ENCODE assay signal across 19 cellular contexts in genomic region chr4:1105067-1105466, GRCh38. TPM values are rescaled to one million over a fixed set of nuclear protein-coding genes. Genes with fewer than 3 reads are reported as not detected.
A peak's percentile ranks its signal among the peaks of the same experiment; 100 is the strongest.
DNase-seq lines count a peak whose midpoint lies in the region; ATAC-seq, FAIRE-seq and TF ChIP-seq lines count a peak whose summit lies in the region.
"Had no signal": no experiment of that assay in that cellular context is flagged by ENCODE, and none has a peak within 500 bp of the region (broad histone marks: within the 10 kb centered on the region; RNA-seq: fewer than 3 reads in every experiment).

No MANE protein-coding gene starts in this region.

- H3K4me2 ChIP-seq in K562 (ENCODE audit: insufficient read depth, low read length): no peak overlapping the region
- H3K4me2 ChIP-seq: BLaER1 had no signal

- H4K20me1 ChIP-seq in K562 (replicated peaks; ENCODE audit: control insufficient read depth, insufficient read depth, low read length): no peaks in the 10 kb centered on the region
- H4K20me1 ChIP-seq: BLaER1 had no signal

- POLR2A ChIA-PET in activated CD8-positive, alpha-beta T cell treated with anti-CD3 and anti-CD28 coated beads, Interleukin-2, amount 10 ng/mL, durations not matched to agents 7 days and 5 days (lab: Charles Lee): no interaction called here
- POLR2A ChIA-PET in activated CD8-positive, alpha-beta T cell treated with anti-CD3 and anti-CD28 coated beads for 36 hours (lab: Charles Lee): no interaction called here
- POLR2A ChIA-PET in K562 (lab: Yijun Ruan, JAX): no interaction called here

- TF ChIP-seq EP300 in K562 (IDR thresholded peaks at IDR 0.05; ENCODE audit: low read length): no peak

- peak; percentile 9 for DNase-seq in activated CD8-positive, alpha-beta T cell treated with anti-CD3 and anti-CD28 coated beads, Interleukin-2, amount 10 ng/mL, durations not matched to agents 7 days and 5 days
- DNase-seq in activated CD8-positive, alpha-beta T cell treated with anti-CD3 and anti-CD28 coated beads for 36 hours: no peak
- DNase-seq in K562 (ENCODE audit: extremely low read depth in 1 of 4, low spot score in 3 of 4) (no peak), retina (peak; percentile 61), DMS 273 treated with DMSO at 0.1 percent for 48 hours (lab: John Stamatoyannopoulos, UW) (no peak), epidermal melanocyte (ENCODE audit: insufficient read length, low spot score) (no peak)
- no peak for DNase-seq in natural killer cell treated with Interleukin-12 subunit alpha and Interleukin-12 subunit beta and Interleukin-15 and Interleukin-18, amount 100 ng/mL, for 72 hours (ENCODE audit: low spot score)
- DNase-seq: 8988T; AML-193; Caco-2; CD8-positive, alpha-beta memory T cell; DMS53; GF-D8; GM23248 had no signal

- BruUV-seq in K562 (replicated peaks; lab: Mats Ljungman, UMichigan): no TSS peak

- H3K9me3 ChIP-seq in K562 (replicated peaks; ENCODE audit: control insufficient read depth, insufficient read depth, low read depth, low read length): no peaks in the 10 kb centered on the region
- H3K9me3 ChIP-seq: BLaER1, Caco-2, HAP-1 had no signal

- H3K27ac Mint-ChIP-seq in activated CD8-positive, alpha-beta T cell treated with anti-CD3 and anti-CD28 coated beads, Interleukin-2, amount 10 ng/mL, durations not matched to agents 7 days and 5 days: no peak overlapping the region
- H3K27ac Mint-ChIP-seq in activated CD8-positive, alpha-beta T cell treated with anti-CD3 and anti-CD28 coated beads for 36 hours: no peak overlapping the region
- H3K27ac Mint-ChIP-seq in natural killer cell treated with Interleukin-12 subunit alpha and Interleukin-12 subunit beta and Interleukin-15 and Interleukin-18, amount 100 ng/mL, for 72 hours: no peak overlapping the region

- intact Hi-C loops in activated CD8-positive, alpha-beta T cell treated with anti-CD3 and anti-CD28 coated beads for 36 hours (cut with micrococcal nuclease): no loop called here
- intact Hi-C loops in K562 (cut with micrococcal nuclease): no loop called here

- H3K27me3 ChIP-seq in K562 (ENCODE audit: control insufficient read depth in 2 of 2, insufficient read depth in 2 of 2, low read length in 2 of 2): peaks cover 15 to 51% of the 10 kb centered on the region in 2 experiments

- no peak for FAIRE-seq in K562 (lab: Jason Lieb, UNC)
- FAIRE-seq: GM18507 had no signal

- CTCF ChIA-PET in activated CD8-positive, alpha-beta T cell treated with anti-CD3 and anti-CD28 coated beads, Interleukin-2, amount 10 ng/mL, durations not matched to agents 7 days and 5 days (lab: Charles Lee): no interaction called here
- CTCF ChIA-PET in activated CD8-positive, alpha-beta T cell treated with anti-CD3 and anti-CD28 coated beads for 36 hours (lab: Charles Lee): no interaction called here
- CTCF ChIA-PET in K562 (lab: Yijun Ruan, JAX; ENCODE audit: low intra/inter-chr PET ratio): no interaction called here

- peaks cover 6% of the 10 kb centered on the region for H3K27me3 Mint-ChIP-seq in activated CD8-positive, alpha-beta T cell treated with anti-CD3 and anti-CD28 coated beads, Interleukin-2, amount 10 ng/mL, durations not matched to agents 7 days and 5 days (ENCODE audit: low read depth)
- peaks cover 6% of the 10 kb centered on the region for H3K27me3 Mint-ChIP-seq in activated CD8-positive, alpha-beta T cell treated with anti-CD3 and anti-CD28 coated beads for 36 hours
- H3K27me3 Mint-ChIP-seq in natural killer cell treated with Interleukin-12 subunit alpha and Interleukin-12 subunit beta and Interleukin-15 and Interleukin-18, amount 100 ng/mL, for 72 hours: peaks cover 5 to 15% of the 10 kb centered on the region in 2 donors

- TF ChIP-seq RAD21 in K562 (CRISPR knock-in tag; conservative IDR thresholded peaks at IDR 0.05 in 1 of 2, IDR thresholded peaks at IDR 0.05 in 1 of 2): no peak

- in situ Hi-C loops in K562 (cut with MboI): no loop called here

- no peak overlapping the region for H3K4me3 ChIP-seq in K562
- H3K4me3 ChIP-seq: BLaER1, GM23248, HAP-1 had no signal

- H3K4me3 Mint-ChIP-seq in activated CD8-positive, alpha-beta T cell treated with anti-CD3 and anti-CD28 coated beads, Interleukin-2, amount 10 ng/mL, durations not matched to agents 7 days and 5 days: no peak overlapping the region
- H3K4me3 Mint-ChIP-seq in activated CD8-positive, alpha-beta T cell treated with anti-CD3 and anti-CD28 coated beads for 36 hours: no peak overlapping the region
- H3K4me3 Mint-ChIP-seq in natural killer cell treated with Interleukin-12 subunit alpha and Interleukin-12 subunit beta and Interleukin-15 and Interleukin-18, amount 100 ng/mL, for 72 hours: no peak overlapping the region
- H3K4me3 Mint-ChIP-seq: CD8-positive, alpha-beta memory T cell had no signal

- no peak overlapping the region for H3K27ac ChIP-seq in K562 (ENCODE audit: extremely low read depth, low read depth, low read length)
- H3K27ac ChIP-seq: BLaER1, GM23248, HL-60 had no signal

- H3K9me3 Mint-ChIP-seq in activated CD8-positive, alpha-beta T cell treated with anti-CD3 and anti-CD28 coated beads, Interleukin-2, amount 10 ng/mL, durations not matched to agents 7 days and 5 days (ENCODE audit: insufficient read depth): no peaks in the 10 kb centered on the region
- H3K9me3 Mint-ChIP-seq in activated CD8-positive, alpha-beta T cell treated with anti-CD3 and anti-CD28 coated beads for 36 hours: no peaks in the 10 kb centered on the region
- H3K9me3 Mint-ChIP-seq in natural killer cell treated with Interleukin-12 subunit alpha and Interleukin-12 subunit beta and Interleukin-15 and Interleukin-18, amount 100 ng/mL, for 72 hours: no peaks in the 10 kb centered on the region
- H3K9me3 Mint-ChIP-seq: CD8-positive, alpha-beta memory T cell had no signal

- 3% methylated on average over 12 of the region's 12 CpGs for WGBS in K562 (ENCODE audit: insufficient coverage, low coverage, missing lambda C conversion rate)

- ATAC-seq in activated CD8-positive, alpha-beta T cell treated with anti-CD3 and anti-CD28 coated beads, Interleukin-2, amount 10 ng/mL, durations not matched to agents 7 days and 5 days: no peak
- ATAC-seq in activated CD8-positive, alpha-beta T cell treated with anti-CD3 and anti-CD28 coated beads for 36 hours: no peak
- ATAC-seq in K562 (peak; percentile 46), HG03095 (IDR thresholded peaks at IDR 0.05; ENCODE audit: unreplicated experiment) (no peak)
- ATAC-seq in natural killer cell treated with Interleukin-12 subunit alpha and Interleukin-12 subunit beta and Interleukin-15 and Interleukin-18, amount 100 ng/mL, for 72 hours: peak; percentile 44 to 57

- no peaks in the 10 kb centered on the region for H3K4me1 Mint-ChIP-seq in activated CD8-positive, alpha-beta T cell treated with anti-CD3 and anti-CD28 coated beads, Interleukin-2, amount 10 ng/mL, durations not matched to agents 7 days and 5 days (ENCODE audit: low read depth)
- no peaks in the 10 kb centered on the region for H3K4me1 Mint-ChIP-seq in activated CD8-positive, alpha-beta T cell treated with anti-CD3 and anti-CD28 coated beads for 36 hours (ENCODE audit: low read depth)
- no peaks in the 10 kb centered on the region for H3K4me1 Mint-ChIP-seq in natural killer cell treated with Interleukin-12 subunit alpha and Interleukin-12 subunit beta and Interleukin-15 and Interleukin-18, amount 100 ng/mL, for 72 hours (ENCODE audit: low read depth in 2 of 2)
- H3K4me1 Mint-ChIP-seq: CD8-positive, alpha-beta memory T cell had no signal

- TF ChIP-seq CTCF in activated CD8-positive, alpha-beta T cell treated with anti-CD3 and anti-CD28 coated beads for 36 hours (IDR thresholded peaks at IDR 0.05): no peak
- TF ChIP-seq CTCF in K562 (IDR thresholded peaks at IDR 0.05 in 2 of 3, conservative IDR thresholded peaks at IDR 0.05 in 1 of 3; ENCODE audit: insufficient read depth in 2 of 3, low read depth in 1 of 3, low read length in 3 of 3): no peak

- no peaks in the 10 kb centered on the region for H3K36me3 Mint-ChIP-seq in activated CD8-positive, alpha-beta T cell treated with anti-CD3 and anti-CD28 coated beads, Interleukin-2, amount 10 ng/mL, durations not matched to agents 7 days and 5 days (ENCODE audit: low read depth)
- H3K36me3 Mint-ChIP-seq in activated CD8-positive, alpha-beta T cell treated with anti-CD3 and anti-CD28 coated beads for 36 hours (ENCODE audit: low read depth): no peaks in the 10 kb centered on the region
- H3K36me3 Mint-ChIP-seq in natural killer cell treated with Interleukin-12 subunit alpha and Interleukin-12 subunit beta and Interleukin-15 and Interleukin-18, amount 100 ng/mL, for 72 hours: no peaks in the 10 kb centered on the region
- H3K36me3 Mint-ChIP-seq: CD8-positive, alpha-beta memory T cell had no signal

- H2AFZ ChIP-seq in K562 (ENCODE audit: low read depth, low read length): no peak overlapping the region
- H2AFZ ChIP-seq: GM23248 had no signal

- no peaks in the 10 kb centered on the region for H3K79me2 ChIP-seq in K562 (ENCODE audit: control insufficient read depth, insufficient read depth, low read length)

- no peaks in the 10 kb centered on the region for H3K36me3 ChIP-seq in K562 (ENCODE audit: control insufficient read depth, insufficient read depth, low read length)
- H3K36me3 ChIP-seq: BLaER1, HAP-1 had no signal

- no peak for TF ChIP-seq POLR2A in K562 (conservative IDR thresholded peaks at IDR 0.05)

- H3K9me1 ChIP-seq in K562 (ENCODE audit: control insufficient read depth, insufficient read depth, low read length): no peaks in the 10 kb centered on the region

- H3K4me1 ChIP-seq in K562 (replicated peaks in 1 of 2; ENCODE audit: control insufficient read depth in 2 of 2, insufficient read depth in 2 of 2, low read length in 2 of 2): peaks cover 0 to 6% of the 10 kb centered on the region in 2 experiments; a peak in 2 of 5 replicates
- H3K4me1 ChIP-seq: HAP-1 had no signal

- no peak overlapping the region for H3K9ac ChIP-seq in K562 (ENCODE audit: insufficient read depth in 1 of 2, low read depth in 2 of 2, low read length in 2 of 2)
- H3K9ac ChIP-seq: BLaER1, GM23248 had no signal

RNA-seq across cellular contexts. Expression of gene RNF212, which starts 8.3 kb away (rescaled TPM):
- 1 to 10 TPM; 2.0 to 2.7 TPM for total RNA-seq in activated CD8-positive, alpha-beta T cell treated with anti-CD3 and anti-CD28 coated beads, Interleukin-2, amount 10 ng/mL, durations not matched to agents 7 days and 5 days
- total RNA-seq in activated CD8-positive, alpha-beta T cell treated with anti-CD3 and anti-CD28 coated beads for 36 hours: 1 to 10 TPM; 3.0 to 3.3 TPM
- total RNA-seq in K562 (2011; cell fraction: chromatin; rRNA removed; ENCODE audit: low replicate concordance): not detected in 2 replicates
- total RNA-seq in K562 (2011; cell fraction: nucleolus; rRNA removed): not detected in 2 replicates
- total RNA-seq in K562 (2011; cell fraction: nucleoplasm; rRNA removed): not detected in 2 replicates
- total RNA-seq in K562 (2014; rRNA removed) (not detected in 2 replicates), K562 (2014; rRNA removed; fragmentation: Illumina TruSeq; extraction: Trizol) (not detected in 2 replicates), K562 (2015; rRNA removed; fragmentation: Illumina TruSeq; extraction: Trizol) (not detected in 2 replicates), K562 (2021) (not detected in 2 replicates)
- polyA plus RNA-seq in K562 (2011; rRNA removed) (not detected in 2 replicates), K562 (2014; fragmentation: Illumina TruSeq; extraction: Trizol) (not detected in 2 replicates), K562 (2014; fragmentation: Nextera tagmentation; extraction: Ambion mirVana) (not detected), K562 (2014; rRNA removed) (0.04 TPM in 1 of 2 replicates, not detected in the other)
- polyA plus RNA-seq in K562 (2011; cell fraction: cytosol; rRNA removed): not detected in 2 replicates
- not detected in 2 replicates for polyA plus RNA-seq in K562 (2011; cell fraction: nucleus; rRNA removed)
- not detected in 2 replicates for polyA plus RNA-seq in K562 (2012)
- polyA minus RNA-seq in K562 (2011; rRNA and poly(A)+ RNA removed): not detected in 2 replicates
- not detected in 2 replicates for polyA minus RNA-seq in K562 (2011; cell fraction: cytosol; rRNA and poly(A)+ RNA removed)
- not detected in 2 replicates for polyA minus RNA-seq in K562 (2011; cell fraction: nucleus; rRNA and poly(A)+ RNA removed)
- 1 to 10 TPM in 1 of 2 donors, under 1 TPM in 1; 0.89 to 1.5 TPM for total RNA-seq in natural killer cell treated with Interleukin-12 subunit alpha and Interleukin-12 subunit beta and Interleukin-15 and Interleukin-18, amount 100 ng/mL, for 72 hours
- total RNA-seq: Caco-2 had no signal

Comparison
In these comparisons a context has a peak if more than half of its experiments do, and no peak if none do; other contexts are left out.
1. DNase-seq: peak in activated CD8-positive, alpha-beta T cell treated with anti-CD3 and anti-CD28 coated beads, Interleukin-2, amount 10 ng/mL, durations not matched to agents 7 days and 5 days (single experiment) and retina (single experiment); none in activated CD8-positive, alpha-beta T cell treated with anti-CD3 and anti-CD28 coated beads for 36 hours (single experiment), K562 (0 of 4), natural killer cell treated with Interleukin-12 subunit alpha and Interleukin-12 subunit beta and Interleukin-15 and Interleukin-18, amount 100 ng/mL, for 72 hours (single experiment), DMS 273 treated with DMSO at 0.1 percent for 48 hours (single experiment) and epidermal melanocyte (single experiment).
2. ATAC-seq: peak in K562 (single experiment) and natural killer cell treated with Interleukin-12 subunit alpha and Interleukin-12 subunit beta and Interleukin-15 and Interleukin-18, amount 100 ng/mL, for 72 hours (2 of 2); none in activated CD8-positive, alpha-beta T cell treated with anti-CD3 and anti-CD28 coated beads, Interleukin-2, amount 10 ng/mL, durations not matched to agents 7 days and 5 days (single experiment), activated CD8-positive, alpha-beta T cell treated with anti-CD3 and anti-CD28 coated beads for 36 hours (single experiment) and HG03095 (single experiment).